In genomic region chr18:28831908-28832307, GRCh38 we compare ENCODE assay signal across 1 cellular context.
TF ChIP-seq lines count a peak whose summit lies in the region.

No MANE protein-coding gene starts in this region.

TF ChIP-seq in SK-N-SH treated with all-trans-retinoic acid at 6 μM for 48 hours, 23 proteins besides CTCF, POLR2A, EP300 and RAD21 (continued from another document):
- TF ChIP-seq POU6F1 (CRISPR knock-in tag; IDR thresholded peaks at IDR 0.05; ENCODE audit: borderline replicate concordance, low read depth) (no peak), ZNF565 (CRISPR knock-in tag; conservative IDR thresholded peaks at IDR 0.05; ENCODE audit: low read depth) (no peak)
